In genomic region chr3:47381317-47382157, GRCh38 we compare ENCODE assay signal across 1 cellular context.
TF ChIP-seq lines count a peak whose summit lies in the region.

No MANE protein-coding gene starts in this region.

TF ChIP-seq in H1, 55 proteins besides CTCF, POLR2A, EP300 and RAD21 (continued from another document):
- TF ChIP-seq NANOG (IDR thresholded peaks at IDR 0.05; ENCODE audit: insufficient read depth, low read depth, low read length, poor library complexity, severe bottlenecking) (no peak), MAFK (IDR thresholded peaks at IDR 0.05; ENCODE audit: low read depth, low read length) (no peak), POLR2AphosphoS5 (IDR thresholded peaks at IDR 0.05; ENCODE audit: low read depth, low read length) (peak; percentile 67), CHD7 (IDR thresholded peaks at IDR 0.05; ENCODE audit: insufficient replicate concordance, low read length) (no peak), SP4 (IDR thresholded peaks at IDR 0.05; ENCODE audit: low read length) (peak; percentile 71; the same call in 1 of the 2 replicates), RFX5 (IDR thresholded peaks at IDR 0.05; ENCODE audit: borderline replicate concordance, low read depth, low read length) (no peak), POU5F1 (IDR thresholded peaks at IDR 0.05; ENCODE audit: low read depth, low read length) (no peak), GABPA (IDR thresholded peaks at IDR 0.05; ENCODE audit: borderline replicate concordance, insufficient read depth, low read length) (0 out of 2 replicates have a peak, but pooled peaks have one; percentile 53), NRF1 (IDR thresholded peaks at IDR 0.05; ENCODE audit: low read depth, low read length) (no peak), SRF (IDR thresholded peaks at IDR 0.05; ENCODE audit: low read depth, low read length) (no peak), CBX8 (IDR thresholded peaks at IDR 0.05; ENCODE audit: borderline replicate concordance, low read depth, low read length) (no peak), TAF1 (IDR thresholded peaks at IDR 0.05; ENCODE audit: low read depth, low read length) (peak; percentile 69), KDM4A (IDR thresholded peaks at IDR 0.05; ENCODE audit: low read depth, low read length, severe bottlenecking) (no peak), SAP30 (IDR thresholded peaks at IDR 0.05; ENCODE audit: insufficient read depth, insufficient replicate concordance, low read length) (no peak), GTF2F1 (IDR thresholded peaks at IDR 0.05; ENCODE audit: borderline replicate concordance, low read depth, low read length) (no peak), ATF3 (IDR thresholded peaks at IDR 0.05; ENCODE audit: insufficient read depth, low read depth, low read length) (no peak), SIRT6 (IDR thresholded peaks at IDR 0.05; ENCODE audit: low read length) (no peak), ATF2 (IDR thresholded peaks at IDR 0.05; ENCODE audit: low read length) (no peak), USF2 (IDR thresholded peaks at IDR 0.05; ENCODE audit: low read length) (no peak), MAX (IDR thresholded peaks at IDR 0.05) (no peak), JUND (IDR thresholded peaks at IDR 0.05; ENCODE audit: low read length) (no peak), CBX5 (IDR thresholded peaks at IDR 0.05; ENCODE audit: low read depth, low read length) (no peak), BRCA1 (IDR thresholded peaks at IDR 0.05; ENCODE audit: low read depth, low read length) (no peak), SP2 (IDR thresholded peaks at IDR 0.05; ENCODE audit: low read length) (no peak), SUZ12 (IDR thresholded peaks at IDR 0.05; ENCODE audit: low read length) (no peak), TCF12 (IDR thresholded peaks at IDR 0.05; ENCODE audit: low read depth, low read length) (no peak), BACH1 (IDR thresholded peaks at IDR 0.05; ENCODE audit: low read length) (peak; percentile 39; the same call in 1 of the 2 replicates), FOSL1 (IDR thresholded peaks at IDR 0.05; ENCODE audit: insufficient read depth, low read depth, low read length) (no peak), CHD1 (IDR thresholded peaks at IDR 0.05; ENCODE audit: low read depth, low read length) (no peak), E2F6 (IDR thresholded peaks at IDR 0.05) (no peak), ZNF274 (IDR thresholded peaks at IDR 0.05; ENCODE audit: borderline replicate concordance, extremely low read depth, low read length) (no peak), HDAC6 (IDR thresholded peaks at IDR 0.05; ENCODE audit: low read depth, low read length) (no peak), SP1 (IDR thresholded peaks at IDR 0.05; ENCODE audit: low read depth, low read length) (no peak), KDM5A (IDR thresholded peaks at IDR 0.05; ENCODE audit: low read length) (no peak), SIN3A (conservative IDR thresholded peaks at IDR 0.05 in 1 of 2, IDR thresholded peaks at IDR 0.05 in 1 of 2; ENCODE audit: low read depth in 1 of 2, low read length in 2 of 2) (peak in 1 of 2 experiments; percentile 83; a peak in 1 of 4 replicates)
